In the genomic region with DNA sequence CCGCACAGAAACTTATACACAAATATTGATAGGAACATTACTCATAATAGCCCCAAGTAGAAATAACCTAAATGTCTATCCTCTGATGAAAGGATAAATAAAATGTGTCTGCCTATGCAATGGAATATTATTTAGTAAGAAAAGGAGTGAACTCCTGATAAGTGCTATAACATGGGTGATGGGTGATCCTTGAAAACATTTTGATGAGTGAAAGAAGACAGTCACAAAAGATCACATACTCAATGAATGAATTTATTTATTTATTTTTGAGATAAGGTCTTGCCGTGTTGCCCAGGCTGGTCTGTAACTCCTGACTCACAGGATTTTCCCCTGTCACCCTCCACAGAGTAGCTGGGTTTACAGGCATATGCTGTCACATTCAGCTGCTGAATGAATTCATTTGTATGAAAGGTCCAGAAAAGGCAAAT, we compare ENCODE assay signal across 10 cellular contexts. TPM values are rescaled to one million over a fixed set of nuclear protein-coding genes. Genes with fewer than 3 reads are reported as not detected.
DNase-seq lines count a peak whose midpoint lies in the region; ATAC-seq and TF ChIP-seq lines count a peak whose summit lies in the region.
"Had no signal": no experiment of that assay in that cellular context is flagged by ENCODE, and none has a peak within 500 bp of the region (broad histone marks: within the 10 kb centered on the region; RNA-seq: fewer than 3 reads in every experiment).

No MANE protein-coding gene starts in this region.

- H3K79me2 ChIP-seq in PC-9 (ENCODE audit: low read depth) = peaks cover 68% of the 10 kb centered on the region

- intact Hi-C loops in PC-9 (cut with micrococcal nuclease; ENCODE audit: unreplicated experiment) = no loop called here

- H3K9me2 ChIP-seq in PC-9 (ENCODE audit: insufficient read depth) = no peaks in the 10 kb centered on the region

- DNase-seq in activated CD4-positive, CD25-positive, alpha-beta regulatory T cell (lab: John Stamatoyannopoulos, UW) = no peak
- DNase-seq in PC-9 (no peak), dedifferentiated amniotic fluid mesenchymal stem cell (ENCODE audit: extremely low spot score) (peak; percentile 21), renal cortical epithelial cell (ENCODE audit: low read depth) (peak; percentile 83)
- DNase-seq: colonic mucosa, KBM-7 had no signal

- peak overlapping the region; percentile 27; the same call in 1 of the 2 replicates for H3K27ac ChIP-seq in PC-9
- H3K27ac ChIP-seq: colonic mucosa had no signal

- TF ChIP-seq CTCF in PC-9 (conservative IDR thresholded peaks at IDR 0.05) = no peak

- BruUV-seq in PC-9 (replicated peaks; lab: Mats Ljungman, UMichigan) = no TSS peak

- H3K27me3 ChIP-seq in PC-9 (ENCODE audit: insufficient read depth, low read depth) = no peaks in the 10 kb centered on the region
- H3K27me3 ChIP-seq: colonic mucosa had no signal

- CTCF ChIA-PET in PC-9 (lab: Charles Lee) = interaction anchor here (0.6 kb wide), 2 partner anchors 13 to 493 kb away, joined by 3 read pairs; no protein-coding TSS in a partner anchor

- no peak overlapping the region for H3K4me2 ChIP-seq in PC-9

- H3K9me3 ChIP-seq in PC-9 (ENCODE audit: insufficient read depth, low read depth) = no peaks in the 10 kb centered on the region
- H3K9me3 ChIP-seq: colonic mucosa had no signal

- H3F3A ChIP-seq in PC-9 (ENCODE audit: insufficient read depth, low read depth) = peaks cover 24% of the 10 kb centered on the region; the same call in 1 of the 2 replicates

- H4K20me1 ChIP-seq in PC-9 (ENCODE audit: insufficient read depth) = no peaks in the 10 kb centered on the region

- peak; percentile 79 to 92 for ATAC-seq in activated CD4-positive, CD25-positive, alpha-beta regulatory T cell treated with anti-CD3 and anti-CD28 coated beads, Interleukin-2, amount 50 U/mL, for 24 hours
- ATAC-seq in HG03460 (IDR thresholded peaks at IDR 0.05; ENCODE audit: unreplicated experiment) = no peak
- ATAC-seq in HG03159 (IDR thresholded peaks at IDR 0.05; ENCODE audit: unreplicated experiment) = no peak
- ATAC-seq in HG03432 (IDR thresholded peaks at IDR 0.05; ENCODE audit: unreplicated experiment) = no peak

- no peak overlapping the region for H2AFZ ChIP-seq in PC-9

- 0 out of 2 replicates have a peak, but pooled peaks cover 5% of the 10 kb centered on the region for H3K36me3 ChIP-seq in PC-9 (ENCODE audit: low read depth)
- H3K36me3 ChIP-seq: colonic mucosa had no signal

- POLR2A ChIA-PET in PC-9 (lab: Charles Lee; ENCODE audit: unreplicated experiment) = interaction anchor here (0.7 kb wide), 1 partner anchor 270 kb away, joined by 15 read pairs; the partner anchor contains the start of gene FOLR2

- H3K4me1 ChIP-seq in PC-9 (replicated peaks; ENCODE audit: insufficient read depth) = peaks cover 38% of the 10 kb centered on the region

- H3K4me3 ChIP-seq in PC-9 = no peak overlapping the region
- H3K4me3 ChIP-seq: colonic mucosa had no signal

RNA-seq across cellular contexts. Expression of gene RNF121, which starts 17.3 kb away (rescaled TPM):
- total RNA-seq in PC-9 (2021) (40.5 and 41.2 TPM in 2 replicates), renal cortical epithelial cell (44.1 and 84.4 TPM in 2 replicates)

RNA-seq across cellular contexts. Expression of gene XNDC1N, which starts 17.8 kb away (rescaled TPM):
- total RNA-seq in PC-9 (2021) = 19.3 and 23.4 TPM in 2 replicates
- total RNA-seq in renal cortical epithelial cell = 8.5 and 10.5 TPM in 2 replicates

RNA-seq across cellular contexts. Expression of gene IL18BP, which starts 52.6 kb away (rescaled TPM):
- total RNA-seq in PC-9 (2021) (16.9 and 17.9 TPM in 2 replicates), renal cortical epithelial cell (1.6 and 4.8 TPM in 2 replicates)

Comparison
In these comparisons a context has a peak if more than half of its experiments do, and no peak if none do; other contexts are left out.
1. ATAC-seq: peak in activated CD4-positive, CD25-positive, alpha-beta regulatory T cell treated with anti-CD3 and anti-CD28 coated beads, Interleukin-2, amount 50 U/mL, for 24 hours (2 of 2); none in HG03460 (single experiment), HG03159 (single experiment) and HG03432 (single experiment).
2. DNase-seq: peak in dedifferentiated amniotic fluid mesenchymal stem cell (single experiment) and renal cortical epithelial cell (single experiment); none in activated CD4-positive, CD25-positive, alpha-beta regulatory T cell (0 of 4) and PC-9 (0 of 2).